18 cellular contexts compared by ENCODE assay signal in genomic region chr13:50631041-50631440, GRCh38.
"Had no signal": no experiment of that assay in that cellular context is flagged by ENCODE, and none has a peak within 500 bp of the region (broad histone marks: within the 10 kb centered on the region; RNA-seq: fewer than 3 reads in every experiment).

No MANE protein-coding gene starts in this region.

- ATAC-seq: heart left ventricle; left lobe of liver; naive thymus-derived CD4-positive, alpha-beta T cell; psoas muscle; sciatic nerve; stimulated activated naive B cell treated with anti-CD40 and anti-IgM and Interleukin-4, amounts not matched to agents 10 μg/mL and 1 μg/mL and 100 μg/mL, for 72 hours; stimulated activated naive CD8-positive, alpha-beta T cell treated with anti-CD3 and anti-CD28 coated beads, Interleukin-15, amount 100 ng/mL, for 72 hours had no signal

- DNase-seq: erythroblast; heart left ventricle; hippocampal formation; kidney glomerular epithelial cell; mammary epithelial cell; naive thymus-derived CD4-positive, alpha-beta T cell; nephron progenitor cell; psoas muscle; retina; spleen; stimulated activated CD4-positive, alpha-beta T cell treated with anti-CD3 and anti-CD28 coated beads, Interleukin-15, amount 100 ng/mL, for 24 hours; stimulated activated CD4-positive, alpha-beta T cell treated with anti-CD3 and anti-CD28 coated beads, Interleukin-1b, Interleukin-23, amount 100 ng/mL, for 48 hours; stimulated activated CD4-positive, alpha-beta T cell treated with anti-CD3 and anti-CD28 coated beads, Interleukin-4, amount 100 ng/mL, for 24 hours; stimulated activated naive B cell treated with anti-CD40 and anti-IgM and Interleukin-4, amounts not matched to agents 10 μg/mL and 1 μg/mL and 100 μg/mL, for 72 hours; stimulated activated naive CD8-positive, alpha-beta T cell treated with anti-CD3 and anti-CD28 coated beads, Interleukin-15, amount 100 ng/mL, for 72 hours; transverse colon had no signal
